In the genomic region with DNA sequence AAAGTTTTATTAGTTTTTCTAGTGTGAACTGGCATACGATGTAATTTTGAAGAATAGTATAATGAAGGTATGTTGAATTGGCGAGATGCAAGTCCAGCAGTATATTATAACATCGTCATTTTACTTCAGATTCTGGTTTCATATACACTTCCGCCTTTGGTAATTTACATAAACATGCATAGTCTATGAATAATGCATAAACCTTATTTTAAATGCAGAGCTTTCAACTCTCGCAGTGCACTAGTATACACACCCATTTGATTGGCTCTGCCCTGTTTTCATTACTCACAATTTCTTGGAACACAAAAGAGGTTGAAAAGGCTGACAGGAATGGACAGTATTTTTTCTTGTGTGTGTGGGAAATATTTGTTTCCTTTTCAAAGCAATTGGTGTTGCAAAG, we compare ENCODE assay signal across 13 cellular contexts.
DNase-seq lines count a peak whose midpoint lies in the region; ATAC-seq, FAIRE-seq and TF ChIP-seq lines count a peak whose summit lies in the region.
"Had no signal": no experiment of that assay in that cellular context is flagged by ENCODE, and none has a peak within 500 bp of the region (broad histone marks: within the 10 kb centered on the region; RNA-seq: fewer than 3 reads in every experiment).

No MANE protein-coding gene starts in this region.

- H3K56ac ChIP-seq in H1 (replicated peaks; ENCODE audit: insufficient read length, low read depth, low read length): no peak overlapping the region

- H4K5ac ChIP-seq in H1 (ENCODE audit: insufficient read length, low read depth, low read length): no peak overlapping the region

- TF ChIP-seq POLR2A in HCT116 (IDR thresholded peaks at IDR 0.05; ENCODE audit: borderline replicate concordance, extremely low read depth, insufficient read depth, insufficient read length) (no peak), H1 (IDR thresholded peaks at IDR 0.05; ENCODE audit: control extremely low read depth in 1 of 2, low read depth in 2 of 2, low read length in 2 of 2) (no peak), right lobe of liver (IDR thresholded peaks at IDR 0.05) (no peak), GM12891 (IDR thresholded peaks at IDR 0.05; ENCODE audit: low read depth, low read length) (no peak)

- no peak overlapping the region for H4K91ac ChIP-seq in H1 (replicated peaks; ENCODE audit: insufficient read length, low read length)

- H2AFZ ChIP-seq in HCT116 (ENCODE audit: low read depth, low read length, poor library complexity, severe bottlenecking) (peak overlapping the region; percentile 89), PC-3 (ENCODE audit: low read length) (no peak overlapping the region), H1 (ENCODE audit: low read length) (no peak overlapping the region)

- no peaks in the 10 kb centered on the region for H3K23me2 ChIP-seq in H1 (ENCODE audit: low read depth, low read length)

- TF ChIP-seq RAD21 in HCT116 (IDR thresholded peaks at IDR 0.05; ENCODE audit: low read depth) (no peak), H1 (IDR thresholded peaks at IDR 0.05 in 1 of 2, conservative IDR thresholded peaks at IDR 0.05 in 1 of 2; ENCODE audit: low read depth in 2 of 2, low read length in 2 of 2) (no peak)

- no peaks in the 10 kb centered on the region for H3K4me1 ChIP-seq in HCT116 (ENCODE audit: control insufficient read depth in 1 of 2, insufficient read depth in 2 of 2, low read length in 2 of 2)
- H3K4me1 ChIP-seq in PC-3 (ENCODE audit: insufficient read depth, low read length): peaks cover 6% of the 10 kb centered on the region; the same call in 1 of the 2 replicates
- H3K4me1 ChIP-seq in H1 (replicated peaks in 1 of 4; ENCODE audit: control insufficient read depth in 3 of 4, insufficient read depth in 4 of 4, low read length in 3 of 4): no peaks in the 10 kb centered on the region
- no peaks in the 10 kb centered on the region for H3K4me1 ChIP-seq in SJCRH30
- no peaks in the 10 kb centered on the region for H3K4me1 ChIP-seq in right lobe of liver

- DNase-seq in HCT116 (ENCODE audit: low read depth, low spot score): no peak
- no peak for DNase-seq in PC-3
- no peak for DNase-seq in H1 (ENCODE audit: low read depth in 1 of 2, low spot score in 2 of 2)
- DNase-seq in putamen (ENCODE audit: low spot score): peak; percentile 36
- no peak for DNase-seq in SJCRH30
- no peak for DNase-seq in right lobe of liver
- DNase-seq in GM12891 (ENCODE audit: insufficient read length, low spot score): no peak
- DNase-seq: NCI-H1694, NCI-H2227 treated with DMSO at 0.1 percent for 48 hours had no signal

- H3K36me3 ChIP-seq in HCT116 (ENCODE audit: control insufficient read depth in 1 of 2, insufficient read depth in 2 of 2, low read length in 2 of 2) (no peaks in the 10 kb centered on the region), PC-3 (ENCODE audit: low read depth, low read length) (no peaks in the 10 kb centered on the region), H1 (ENCODE audit: control insufficient read depth in 2 of 4, insufficient read depth in 4 of 4, low read length in 3 of 4) (no peaks in the 10 kb centered on the region), SJCRH30 (no peaks in the 10 kb centered on the region), right lobe of liver (no peaks in the 10 kb centered on the region)

- H3F3A ChIP-seq in PC-3 (ENCODE audit: low read length, unreplicated experiment): no peaks in the 10 kb centered on the region

- no peak overlapping the region for H2AK5ac ChIP-seq in H1 (ENCODE audit: low read depth, low read length)

- H3K9me3 ChIP-seq in HCT116 (ENCODE audit: control insufficient read depth in 1 of 2, insufficient read depth in 1 of 2, low read depth in 1 of 2, low read length in 2 of 2): no peaks in the 10 kb centered on the region
- H3K9me3 ChIP-seq in PC-3 (ENCODE audit: low read length): no peaks in the 10 kb centered on the region
- no peaks in the 10 kb centered on the region for H3K9me3 ChIP-seq in H1 (ENCODE audit: insufficient read depth in 2 of 2, low read depth in 1 of 2, low read length in 1 of 2)
- no peaks in the 10 kb centered on the region for H3K9me3 ChIP-seq in SJCRH30 (replicated peaks)
- no peaks in the 10 kb centered on the region for H3K9me3 ChIP-seq in right lobe of liver

- H2BK15ac ChIP-seq in H1 (ENCODE audit: low read length): no peak overlapping the region

- H3K79me2 ChIP-seq in HCT116 (ENCODE audit: insufficient read depth, low read length) (no peaks in the 10 kb centered on the region), PC-3 (ENCODE audit: low read length) (no peaks in the 10 kb centered on the region), H1 (ENCODE audit: control insufficient read depth in 1 of 2, insufficient read depth in 2 of 2, low read length in 2 of 2) (no peaks in the 10 kb centered on the region)

- H2BK5ac ChIP-seq in H1 (ENCODE audit: low read depth, low read length): no peak overlapping the region

- FAIRE-seq in H1 (lab: Jason Lieb, UNC): no peak
- no peak for FAIRE-seq in GM12891 (lab: Jason Lieb, UNC)
- FAIRE-seq: GM19239, HTR-8/SVneo had no signal

- H2BK20ac ChIP-seq in H1 (ENCODE audit: low read length): no peak overlapping the region

- no peak overlapping the region for H2BK12ac ChIP-seq in H1 (ENCODE audit: low read depth, low read length)

- H3K27ac ChIP-seq in HCT116 (ENCODE audit: low read depth, low read length) (no peak overlapping the region), PC-3 (ENCODE audit: low read length) (no peak overlapping the region), H1 (ENCODE audit: low read depth, low read length) (no peak overlapping the region), SJCRH30 (no peak overlapping the region), right lobe of liver (no peak overlapping the region)
- H3K27ac ChIP-seq: HL-60, RWPE1 had no signal

- RAD21 ChIA-PET in HCT116 (lab: Charles Lee; ENCODE audit: low non-redundant PET in 1 of 2, low total read pairs in 2 of 2, uncharacterized antibody in 2 of 2, unreplicated experiment in 2 of 2): no interaction called here

- no peak overlapping the region for H3K14ac ChIP-seq in H1 (ENCODE audit: insufficient read length)

- H3K18ac ChIP-seq in H1 (ENCODE audit: extremely low read depth, low read length): no peak overlapping the region

- peak overlapping the region; percentile 33 for H2BK120ac ChIP-seq in H1 (replicated peaks; ENCODE audit: low read depth, low read length)

- BruUV-seq in HCT116 (replicated peaks; lab: Mats Ljungman, UMichigan) (no TSS peak), PC-3 (replicated peaks; lab: Mats Ljungman, UMichigan) (no TSS peak)

- 93 to 100% methylated on average over 1 to 5 of the region's 5 CpGs for WGBS in H1 (ENCODE audit: extremely low coverage in 1 of 2, insufficient coverage in 1 of 2, insufficient read length in 1 of 2, insufficient replicate concordance in 2 of 2, low coverage in 1 of 2, low lambda C conversion rate in 2 of 2, missing lambda C conversion rate in 1 of 2), 2 experiments
- 66% methylated on average over 5 of the region's 5 CpGs for WGBS in right lobe of liver (ENCODE audit: insufficient coverage, low coverage, low lambda C conversion rate, missing lambda C conversion rate)

- H3K9me2 ChIP-seq in HCT116 (ENCODE audit: insufficient read depth) (no peaks in the 10 kb centered on the region), PC-3 (replicated peaks; ENCODE audit: low read length) (no peaks in the 10 kb centered on the region)

- H3K4me3 ChIP-seq in HCT116 (replicated peaks in 1 of 2; ENCODE audit: low read depth in 1 of 2, low read length in 2 of 2) (no peak overlapping the region), PC-3 (ENCODE audit: low read length) (no peak overlapping the region), H1 (ENCODE audit: extremely low read depth in 1 of 4, insufficient read depth in 2 of 4, low read depth in 3 of 4, low read length in 4 of 4) (no peak overlapping the region), SJCRH30 (no peak overlapping the region), right lobe of liver (no peak overlapping the region)

- ATAC-seq in HCT116 (no peak), PC-3 (0 out of 2 replicates have a peak, but pooled peaks have one; percentile 18), right lobe of liver (no peak)

- CTCF ChIA-PET in HCT116 (lab: Charles Lee): interaction anchor here (0.5 to 1.0 kb wide), 3 partner anchors 12 to 240 kb away, joined by 3 to 4 read pairs (median 4); no protein-coding TSS in a partner anchor
- CTCF ChIA-PET in PC-3 (lab: Charles Lee): interaction anchor here (0.6 to 0.8 kb wide), 4 partner anchors 121 to 1149 kb away, joined by 3 to 7 read pairs (median 4); no protein-coding TSS in a partner anchor
- CTCF ChIA-PET in H1 (lab: Charles Lee; ENCODE audit: partially characterized antibody): interaction anchor here (0.7 to 0.9 kb wide), 2 partner anchors 26 to 1143 kb away, joined by 3 to 4 read pairs; no protein-coding TSS in a partner anchor

- POLR2A ChIA-PET in HCT116 (lab: Charles Lee) (no interaction called here), PC-3 (lab: Charles Lee; ENCODE audit: unreplicated experiment) (interaction anchor here (0.5 kb wide), 1 partner anchor 11 kb away, joined by 3 read pairs; no protein-coding TSS in a partner anchor), H1 (lab: Charles Lee; ENCODE audit: partially characterized antibody) (no interaction called here)

- H4K8ac ChIP-seq in H1 (ENCODE audit: extremely low read depth, insufficient read depth, low read length): no peak overlapping the region

- no peak overlapping the region for H3K23ac ChIP-seq in H1 (ENCODE audit: insufficient read length)

- H3K9ac ChIP-seq in HCT116 (ENCODE audit: low read length): no peak overlapping the region
- H3K9ac ChIP-seq in PC-3 (ENCODE audit: low read length): no peak overlapping the region
- H3K9ac ChIP-seq in H1 (replicated peaks in 1 of 4; ENCODE audit: extremely low read depth in 1 of 4, low read depth in 3 of 4, low read length in 3 of 4): no peak overlapping the region

- H3K4ac ChIP-seq in H1 (replicated peaks; ENCODE audit: insufficient read length, low read depth, low read length): no peak overlapping the region

- TF ChIP-seq CTCF in HCT116 (IDR thresholded peaks at IDR 0.05 in 2 of 3, conservative IDR thresholded peaks at IDR 0.05 in 1 of 3; ENCODE audit: borderline replicate concordance in 1 of 3, insufficient read depth in 1 of 3, low read depth in 2 of 3, low read length in 2 of 3) (no peak), PC-3 (conservative IDR thresholded peaks at IDR 0.05; ENCODE audit: low read depth, low read length) (no peak), H1 (IDR thresholded peaks at IDR 0.05; ENCODE audit: control extremely low read depth in 1 of 3, insufficient read depth in 1 of 3, low read depth in 1 of 3, low read length in 3 of 3) (no peak), right lobe of liver (IDR thresholded peaks at IDR 0.05) (no peak)

- intact Hi-C loops in HCT116 (cut with micrococcal nuclease) (loop anchor here (10.0 kb wide), 1 partner anchor 1153 kb away; no protein-coding TSS in a partner anchor), PC-3 (cut with micrococcal nuclease) (loop anchor here (1.0 to 5.0 kb wide), 4 partner anchors 206 to 599 kb away; no protein-coding TSS in a partner anchor), right lobe of liver (cut with DNase I) (no loop called here)

- H3K4me2 ChIP-seq in HCT116 (ENCODE audit: low read length) (peak overlapping the region; percentile 18; the same call in 1 of the 2 replicates), PC-3 (ENCODE audit: low read length) (no peak overlapping the region), H1 (ENCODE audit: insufficient read depth in 1 of 2, low read depth in 2 of 2, low read length in 2 of 2) (no peak overlapping the region)

- no peaks in the 10 kb centered on the region for H3K27me3 ChIP-seq in HCT116 (ENCODE audit: insufficient read depth, low read length)
- H3K27me3 ChIP-seq in PC-3 (ENCODE audit: low read length): peaks cover 4% of the 10 kb centered on the region; the same call in 1 of the 2 replicates
- no peaks in the 10 kb centered on the region for H3K27me3 ChIP-seq in H1 (replicated peaks in 1 of 4; ENCODE audit: control insufficient read depth in 3 of 4, extremely low read depth in 1 of 4, insufficient read depth in 3 of 4, low read length in 3 of 4)
- no peaks in the 10 kb centered on the region for H3K27me3 ChIP-seq in SJCRH30
- no peaks in the 10 kb centered on the region for H3K27me3 ChIP-seq in right lobe of liver

- TF ChIP-seq EP300 in H1 (IDR thresholded peaks at IDR 0.05; ENCODE audit: borderline replicate concordance in 1 of 2, low read depth in 2 of 2, low read length in 2 of 2): no peak

- H3K79me1 ChIP-seq in H1 (ENCODE audit: low read depth, low read length): no peaks in the 10 kb centered on the region

- no peaks in the 10 kb centered on the region for H4K20me1 ChIP-seq in HCT116 (ENCODE audit: insufficient read depth)
- H4K20me1 ChIP-seq in PC-3 (ENCODE audit: low read length): no peaks in the 10 kb centered on the region
- no peaks in the 10 kb centered on the region for H4K20me1 ChIP-seq in H1 (replicated peaks in 1 of 2; ENCODE audit: control insufficient read depth in 1 of 2, insufficient read depth in 2 of 2, low read length in 2 of 2)

Comparison
In these comparisons a context has a peak if more than half of its experiments do, and no peak if none do; other contexts are left out.
1. intact Hi-C loops: an anchor here in HCT116 (10.0 kb wide) and PC-3 (1.0 to 5.0 kb wide); none called in right lobe of liver.